1 cellular context compared by ENCODE assay signal in genomic region chr7:151426906-151427704, GRCh38.
TF ChIP-seq lines count a peak whose summit lies in the region.

No MANE protein-coding gene starts in this region.

TF ChIP-seq in SK-N-SH, 30 proteins besides CTCF, POLR2A, EP300 and RAD21 (continued from another document):
- TF ChIP-seq MAX (IDR thresholded peaks at IDR 0.05; ENCODE audit: low read depth) = no peak
